ENCODE assay signal across 8 cellular contexts in the genomic region with DNA sequence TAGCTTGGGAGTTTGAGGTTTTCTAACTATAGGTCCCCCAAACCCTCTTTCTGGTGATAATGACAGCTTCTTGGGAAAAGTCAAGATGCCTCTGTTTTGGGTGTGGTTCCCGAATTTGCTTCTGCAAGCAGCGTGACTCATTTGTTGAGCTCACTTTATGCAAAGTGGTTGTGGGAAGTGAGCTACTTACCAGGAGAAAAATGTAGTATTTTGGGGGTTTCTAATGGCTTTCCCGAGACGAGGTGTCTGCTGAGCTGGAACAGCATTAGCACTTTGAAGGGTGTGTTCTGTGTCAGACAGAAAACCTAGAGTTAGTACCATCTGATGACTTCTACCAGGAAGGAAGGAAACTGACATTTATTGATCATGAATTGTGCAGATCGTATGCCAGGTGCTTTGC.
A peak's percentile ranks its signal among the peaks of the same experiment; 100 is the strongest.
DNase-seq lines count a peak whose midpoint lies in the region; ATAC-seq and TF ChIP-seq lines count a peak whose summit lies in the region.

No MANE protein-coding gene starts in this region.

- no peak overlapping the region for H3K4me3 ChIP-seq in mesodermal cell (ENCODE audit: extremely low read depth, insufficient read depth, low read length, poor library complexity, severe bottlenecking)
- H3K4me3 ChIP-seq in ascending aorta, result no peak overlapping the region

- no peak for TF ChIP-seq CTCF in ascending aorta (IDR thresholded peaks at IDR 0.05)

- H3K9me3 ChIP-seq in mesodermal cell (ENCODE audit: control insufficient read depth, low read length), result no peaks in the 10 kb centered on the region
- H3K9me3 ChIP-seq in ascending aorta, result peaks cover under 1 to 7% of the 10 kb centered on the region in 2 donors

- H3K36me3 ChIP-seq in mesodermal cell (ENCODE audit: control insufficient read depth, insufficient read depth, low read length), result no peaks in the 10 kb centered on the region
- H3K36me3 ChIP-seq in ascending aorta, result no peaks in the 10 kb centered on the region

- intact Hi-C loops in ascending aorta (cut with DNase I), result loop anchor here (5.0 kb wide), 1 partner anchor 72 kb away; no protein-coding TSS in a partner anchor

- peak; percentile 76 for DNase-seq in AG20443 (ENCODE audit: low spot score)
- peak; percentile 25 for DNase-seq in activated CD4-positive, alpha-beta T cell treated with anti-CD3 and anti-CD28 coated beads for 48 hours
- DNase-seq in ascending aorta (ENCODE audit: low spot score in 2 of 2), result no peak
- no peak for DNase-seq in SHP77 treated with DMSO at 0.1 percent for 48 hours (lab: John Stamatoyannopoulos, UW)
- no peak for DNase-seq in NCI-H1048 (lab: John Stamatoyannopoulos, UW)

- no peaks in the 10 kb centered on the region for H3K27me3 ChIP-seq in ascending aorta

- H3K27ac ChIP-seq in mesodermal cell (ENCODE audit: low read depth, low read length, severe bottlenecking) (peak overlapping the region; percentile 83), ascending aorta (no peak overlapping the region)

- H3K4me1 ChIP-seq in mesodermal cell (ENCODE audit: control insufficient read depth, insufficient read depth, low read length, poor library complexity, severe bottlenecking) (peaks cover 38% of the 10 kb centered on the region), ascending aorta (peaks cover 0 to 4% of the 10 kb centered on the region in 2 donors)

- WGBS in mesodermal cell (ENCODE audit: insufficient coverage in 2 of 2), 2 experiments, result 59 to 65% methylated on average over 4 of the region's 5 CpGs

- ATAC-seq in GM19043 (IDR thresholded peaks at IDR 0.05; ENCODE audit: low read depth, unreplicated experiment), result peak; percentile 89
- ATAC-seq in HG03354 (IDR thresholded peaks at IDR 0.05; ENCODE audit: poor library complexity, severe bottlenecking, unreplicated experiment), result peak; percentile 84

Comparison
In these comparisons a context has a peak if more than half of its experiments do, and no peak if none do; other contexts are left out.
1. DNase-seq: peak in AG20443 (single experiment) and activated CD4-positive, alpha-beta T cell treated with anti-CD3 and anti-CD28 coated beads for 48 hours (single experiment); none in ascending aorta (0 of 2), SHP77 treated with DMSO at 0.1 percent for 48 hours (single experiment) and NCI-H1048 (single experiment).